8 cellular contexts compared by ENCODE assay signal in genomic region chr3:177184602-177185001, GRCh38. TPM values are rescaled to one million over a fixed set of nuclear protein-coding genes. Genes with fewer than 3 reads are reported as not detected.
DNase-seq lines count a peak whose midpoint lies in the region; ATAC-seq and TF ChIP-seq lines count a peak whose summit lies in the region.
"Not testable (repeated sequence)": the region's sequence is repeated elsewhere in the genome, so short reads cannot be mapped to it uniquely, and the experiment has no call there.

No MANE protein-coding gene starts in this region.

- peaks cover 100% of the 10 kb centered on the region for H3K79me2 ChIP-seq in smooth muscle cell (ENCODE audit: low read depth)

- not testable (repeated sequence) for TF ChIP-seq CTCF in choroid plexus epithelial cell (conservative IDR thresholded peaks at IDR 0.05; ENCODE audit: low read depth, low read length); smooth muscle cell (IDR thresholded peaks at IDR 0.05; ENCODE audit: borderline replicate concordance, insufficient read depth, poor library complexity, severe bottlenecking)

- peak; percentile 46 for DNase-seq in ELR (ENCODE audit: low read depth)
- peak; percentile 42 for DNase-seq in HT1080 (ENCODE audit: low read depth)
- peak; percentile 46 for DNase-seq in activated CD4-positive, alpha-beta T cell treated with anti-CD3 and anti-CD28 coated beads for 48 hours
- peak; percentile 38 for DNase-seq in choroid plexus epithelial cell (ENCODE audit: low read depth)
- not testable (repeated sequence) for DNase-seq in smooth muscle cell (lab: John Stamatoyannopoulos, UW; ENCODE audit: unreplicated experiment)

- not testable (repeated sequence) for H3K4me3 ChIP-seq in choroid plexus epithelial cell (ENCODE audit: low read depth, low read length); smooth muscle cell

- not testable (repeated sequence) for H3K36me3 ChIP-seq in smooth muscle cell (ENCODE audit: low read depth)

- H2AFZ ChIP-seq in smooth muscle cell (ENCODE audit: low read depth) = not testable (repeated sequence)

- not testable (repeated sequence) for H3K27me3 ChIP-seq in smooth muscle cell (ENCODE audit: low read depth)

- H3K27ac ChIP-seq in smooth muscle cell (ENCODE audit: low read depth) = peak overlapping the region; percentile 24

- WGBS in smooth muscle cell (ENCODE audit: low lambda C conversion rate) = 87% methylated on average over 3 of the region's 3 CpGs

- ATAC-seq in GM19043 (IDR thresholded peaks at IDR 0.05; ENCODE audit: low read depth, unreplicated experiment) (peak; percentile 73), GM21737 (IDR thresholded peaks at IDR 0.05; ENCODE audit: unreplicated experiment) (peak; percentile 82), HG03060 (IDR thresholded peaks at IDR 0.05; ENCODE audit: low read depth, unreplicated experiment) (peak; percentile 80)

- H3F3A ChIP-seq in smooth muscle cell (ENCODE audit: low read depth) = not testable (repeated sequence)

- not testable (repeated sequence) for H3K4me1 ChIP-seq in smooth muscle cell (ENCODE audit: low read depth)

- not testable (repeated sequence) for H3K4me2 ChIP-seq in smooth muscle cell

- H4K20me1 ChIP-seq in smooth muscle cell (ENCODE audit: low read depth) = peaks cover 100% of the 10 kb centered on the region

- H3K9me3 ChIP-seq in smooth muscle cell (replicated peaks; ENCODE audit: low read depth) = not testable (repeated sequence)

- H3K9ac ChIP-seq in smooth muscle cell (ENCODE audit: low read depth) = not testable (repeated sequence)

RNA-seq across cellular contexts. Expression of gene TBL1XR1, which starts 12.7 kb away (rescaled TPM):
- 110 and 158 TPM in 2 replicates for total RNA-seq in HT1080 (2014; rRNA removed; shearing (Covaris generic))
- polyA plus RNA-seq in HT1080 (2015; cell fraction: cytosol; rRNA removed) = 76.9 and 108 TPM in 2 replicates
- 84.3 and 92.9 TPM in 2 replicates for polyA plus RNA-seq in HT1080 (2015; cell fraction: nucleus; rRNA removed)
- 115 and 223 TPM in 2 replicates for total RNA-seq in smooth muscle cell
- polyA plus RNA-seq in smooth muscle cell = 19.9 and 26.7 TPM in 2 replicates
